Comparison of ENCODE assay signal across 10 cellular contexts in genomic region chr16:88197481-88198456, GRCh38.
"Had no signal": no experiment of that assay in that cellular context is flagged by ENCODE, and none has a peak within 500 bp of the region (broad histone marks: within the 10 kb centered on the region; RNA-seq: fewer than 3 reads in every experiment).

No MANE protein-coding gene starts in this region.

- H3K4me1 ChIP-seq: upper lobe of left lung had no signal

- H3K36me3 ChIP-seq: suprapubic skin, upper lobe of left lung had no signal

- DNase-seq: activated effector memory CD4-positive, alpha-beta T cell treated with Interleukin-2 at 50 U/mL for 16 hours; activated T-cell treated with anti-CD3 and anti-CD28 coated beads, Interleukin-2, amount 50 U/mL, for 24 hours; amygdala; effector memory CD8-positive, alpha-beta T cell; stimulated activated CD4-positive, alpha-beta T cell treated with anti-CD3 and anti-CD28 coated beads, Interleukin-4, amount 100 ng/mL, for 1 hour; stimulated activated CD8-positive, alpha-beta memory T cell treated with anti-CD3 and anti-CD28 coated beads, Interleukin-4, amount 100 ng/mL, for 48 hours; stimulated activated naive CD8-positive, alpha-beta T cell treated with anti-CD3 and anti-CD28 coated beads, Interleukin-15, Interleukin-2, amounts not matched to agents 100 U/mL and 50 U/mL, for 24 hours; upper lobe of left lung had no signal

- H3K27me3 ChIP-seq: hepatocyte, upper lobe of left lung had no signal

- H3K9me3 ChIP-seq: suprapubic skin, upper lobe of left lung had no signal

- H3K4me3 ChIP-seq: hepatocyte, suprapubic skin, upper lobe of left lung had no signal

- H3K27ac ChIP-seq: hepatocyte, suprapubic skin, upper lobe of left lung had no signal
